In the genomic region with DNA sequence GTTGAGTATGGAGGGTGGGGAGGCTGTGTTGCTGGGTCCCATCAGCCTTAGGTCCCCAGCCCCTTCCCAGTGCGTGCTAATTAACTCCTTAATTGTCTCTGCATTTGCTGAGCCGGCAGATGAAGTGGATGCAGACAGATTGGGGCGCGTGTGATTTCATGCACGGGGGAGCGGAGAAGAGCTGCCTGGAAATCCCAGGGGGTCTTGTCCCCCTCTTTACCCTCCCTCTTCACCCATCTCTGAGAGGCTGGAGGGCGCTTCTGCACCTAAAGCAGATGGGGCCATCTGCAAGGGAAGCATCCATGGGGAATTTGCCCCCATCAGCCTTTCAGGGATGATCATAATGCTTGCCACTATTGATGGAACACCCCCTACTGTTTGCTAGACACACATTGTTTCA, we compare ENCODE assay signal across 18 cellular contexts. TPM values are rescaled to one million over a fixed set of nuclear protein-coding genes. Genes with fewer than 3 reads are reported as not detected.
DNase-seq lines count a peak whose midpoint lies in the region; TF ChIP-seq lines count a peak whose summit lies in the region.
"Had no signal": no experiment of that assay in that cellular context is flagged by ENCODE, and none has a peak within 500 bp of the region (broad histone marks: within the 10 kb centered on the region; RNA-seq: fewer than 3 reads in every experiment).

No MANE protein-coding gene starts in this region.

- CTCF ChIA-PET in Calu3 (lab: Charles Lee): no interaction called here

- DNase-seq in NCI-H82 (lab: John Stamatoyannopoulos, UW) (peak; percentile 44), NCI-H82 treated with DMSO at 0.1 percent for 48 hours (lab: John Stamatoyannopoulos, UW; ENCODE audit: unreplicated experiment) (no peak), NCI-H1694 treated with DMSO at 0.1 percent for 48 hours (lab: John Stamatoyannopoulos, UW) (peak; percentile 60), retinal pigment epithelial cell (ENCODE audit: low read depth) (no peak), RPMI8226 (no peak), Calu3 (no peak), NCI-H1417 treated with DMSO at 0.1 percent for 48 hours (lab: John Stamatoyannopoulos, UW) (no peak)
- DNase-seq: COR-L47, DMS79, Karpas-422, MM.1S, NCI-H1105 treated with DMSO at 0.1 percent for 48 hours, NCI-H2081 treated with DMSO at 0.1 percent for 48 hours, NCI-H748 treated with DMSO at 0.1 percent for 48 hours, T-helper 1 cell had no signal

- H3K4me3 ChIP-seq in retinal pigment epithelial cell (ENCODE audit: low read length): no peak overlapping the region
- H3K4me3 ChIP-seq: SK-N-MC had no signal

- peaks cover 63% of the 10 kb centered on the region for H3K4me1 Mint-ChIP-seq in brain
- peaks cover 14% of the 10 kb centered on the region for H3K4me1 Mint-ChIP-seq in Calu3 (ENCODE audit: low read depth, unreplicated experiment)

- peak overlapping the region in 4 of 5 experiments; percentile 52 to 86 (median 82) for H3K27ac Mint-ChIP-seq in brain
- H3K27ac Mint-ChIP-seq in Calu3 (ENCODE audit: unreplicated experiment): no peak overlapping the region

- peaks cover 10% of the 10 kb centered on the region for H3K27me3 Mint-ChIP-seq in brain
- H3K27me3 Mint-ChIP-seq in Calu3 (ENCODE audit: unreplicated experiment): peaks cover 69% of the 10 kb centered on the region

- TF ChIP-seq CTCF in brain (conservative IDR thresholded peaks at IDR 0.05) (no peak), retinal pigment epithelial cell (conservative IDR thresholded peaks at IDR 0.05; ENCODE audit: low read depth, low read length) (peak; percentile 1), Calu3 (IDR thresholded peaks at IDR 0.05; ENCODE audit: unreplicated experiment) (no peak)

- peaks cover 0 to 3% (median 0%) of the 10 kb centered on the region in 5 experiments for H3K9me3 Mint-ChIP-seq in brain
- no peaks in the 10 kb centered on the region for H3K9me3 Mint-ChIP-seq in Calu3 (ENCODE audit: low read depth, unreplicated experiment)

- peak overlapping the region in 2 of 5 experiments; percentile 1 to 57 for H3K4me3 Mint-ChIP-seq in brain
- no peak overlapping the region for H3K4me3 Mint-ChIP-seq in Calu3 (ENCODE audit: low read depth, unreplicated experiment)

- H3K36me3 Mint-ChIP-seq in brain (no peaks in the 10 kb centered on the region), Calu3 (ENCODE audit: insufficient read depth, unreplicated experiment) (peaks cover 16% of the 10 kb centered on the region)

- intact Hi-C loops in Calu3 (cut with micrococcal nuclease; ENCODE audit: unreplicated experiment): loop anchor here (10.0 kb wide), 1 partner anchor 188 kb away; no protein-coding TSS in a partner anchor

- BruUV-seq in Calu3 (replicated peaks; lab: Mats Ljungman, UMichigan): no TSS peak

RNA-seq across cellular contexts. Expression of gene ASIC1, which starts 4.4 kb away (rescaled TPM):
- polyA plus RNA-seq in brain (ENCODE audit: insufficient read depth, low read depth, low replicate concordance): 13.8 TPM
- total RNA-seq in Calu3 (2022): 3.5 and 4.1 TPM in 2 replicates

RNA-seq across cellular contexts. Expression of gene RACGAP1, which starts 27.7 kb away (rescaled TPM):
- polyA plus RNA-seq in brain (ENCODE audit: insufficient read depth, low read depth, low replicate concordance): 74.4 TPM
- total RNA-seq in Calu3 (2022): 59.4 and 62.0 TPM in 2 replicates

RNA-seq across cellular contexts. Expression of gene SMARCD1, which starts 32.2 kb away (rescaled TPM):
- 85.1 TPM for polyA plus RNA-seq in brain (ENCODE audit: insufficient read depth, low read depth, low replicate concordance)
- 36.9 and 40.9 TPM in 2 replicates for total RNA-seq in Calu3 (2022)

RNA-seq across cellular contexts. Expression of gene GPD1, which starts 50.8 kb away (rescaled TPM):
- polyA plus RNA-seq in brain (ENCODE audit: insufficient read depth, low read depth, low replicate concordance): 18.3 TPM
- total RNA-seq in Calu3 (2022): 0.21 and 1.0 TPM in 2 replicates
- total RNA-seq: H4 had no signal

RNA-seq across cellular contexts. Expression of gene COX14, which starts 59.1 kb away (rescaled TPM):
- polyA plus RNA-seq in brain (ENCODE audit: insufficient read depth, low read depth, low replicate concordance): 59.5 TPM
- total RNA-seq in Calu3 (2022): 37.1 and 39.7 TPM in 2 replicates

Comparison
In these comparisons a context has a peak if more than half of its experiments do, and no peak if none do; other contexts are left out.
1. DNase-seq: peak in NCI-H82 (single experiment) and NCI-H1694 treated with DMSO at 0.1 percent for 48 hours (single experiment); none in NCI-H82 treated with DMSO at 0.1 percent for 48 hours (single experiment), retinal pigment epithelial cell (single experiment), RPMI8226 (single experiment), Calu3 (single experiment) and NCI-H1417 treated with DMSO at 0.1 percent for 48 hours (single experiment).